ENCODE assay signal across 23 cellular contexts in the genomic region with DNA sequence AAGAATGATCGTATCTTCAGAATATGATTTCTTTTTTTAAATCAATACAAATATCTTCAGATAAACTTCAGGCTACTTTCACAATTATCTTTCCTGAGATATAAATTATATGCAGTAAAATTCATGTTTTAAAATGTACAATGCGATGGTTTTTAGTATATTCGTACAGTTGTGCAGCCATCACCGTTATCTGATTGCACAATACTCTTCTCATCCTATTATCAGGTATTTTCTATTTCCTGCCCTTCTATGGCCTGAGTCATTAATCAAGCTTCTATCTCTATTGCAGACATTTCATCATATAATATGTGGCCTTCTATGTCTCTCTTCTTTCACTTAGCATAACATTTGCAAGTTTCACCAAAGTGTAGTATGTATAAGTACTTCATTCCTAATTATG.
"Had no signal": no experiment of that assay in that cellular context is flagged by ENCODE, and none has a peak within 500 bp of the region (broad histone marks: within the 10 kb centered on the region; RNA-seq: fewer than 3 reads in every experiment).

No MANE protein-coding gene starts in this region.

- FAIRE-seq: HTR-8/SVneo, RCC 7860 had no signal

- DNase-seq: Kasumi-1, MM.1S, NCI-H1092 treated with DMSO at 0.1 percent for 48 hours, NCI-H146, NCI-H1694 treated with DMSO at 0.1 percent for 48 hours, NCI-H1930, NCI-H2081, NCI-H2107, NCI-H2227 treated with DMSO at 0.1 percent for 48 hours, NCI-H446, NCI-H510A, NCI-H524 treated with DMSO at 0.1 percent for 48 hours, NCI-H69, NCI-H774, Right ventricle myocardium superior, RPMI8226, SIG-M5 had no signal

- H3K4me2 ChIP-seq: KMS-11 had no signal

- H3K27me3 ChIP-seq: SJSA1 had no signal

- H3K9ac ChIP-seq: KMS-11 had no signal

- H3K36me3 ChIP-seq: SJSA1 had no signal

- H3K9me3 ChIP-seq: SJSA1 had no signal

- H3K27ac ChIP-seq: HL-60, KMS-11, SJSA1, SK-N-MC had no signal

- H3K4me3 ChIP-seq: SJSA1, SK-N-MC had no signal

- H3K4me1 ChIP-seq: SJSA1 had no signal
